1 cellular context compared by ENCODE assay signal in genomic region chr3:23875326-23875725, GRCh38.
TF ChIP-seq lines count a peak whose summit lies in the region.

No MANE protein-coding gene starts in this region.

TF ChIP-seq in HCT116, 20 proteins besides CTCF, POLR2A, EP300 and RAD21:
- TF ChIP-seq ZBTB33 (IDR thresholded peaks at IDR 0.05; ENCODE audit: extremely low read depth, insufficient replicate concordance, low read length): no peak
- no peak for TF ChIP-seq ZNF274 (IDR thresholded peaks at IDR 0.05; ENCODE audit: low read depth, low read length)
- TF ChIP-seq YY1 (IDR thresholded peaks at IDR 0.05; ENCODE audit: extremely low read depth, insufficient replicate concordance, low read depth, low read length): no peak
- TF ChIP-seq POLR2AphosphoS5 (IDR thresholded peaks at IDR 0.05; ENCODE audit: low read depth, low read length): no peak
- TF ChIP-seq EZH2phosphoT487 (IDR thresholded peaks at IDR 0.05; ENCODE audit: borderline replicate concordance): no peak
- TF ChIP-seq SP1 (IDR thresholded peaks at IDR 0.05; ENCODE audit: low read depth): no peak
